In genomic region chr16:68229431-68230175, GRCh38 we compare ENCODE assay signal across 8 cellular contexts. TPM values are rescaled to one million over a fixed set of nuclear protein-coding genes. Genes with fewer than 3 reads are reported as not detected.
DNase-seq lines count a peak whose midpoint lies in the region; ATAC-seq and TF ChIP-seq lines count a peak whose summit lies in the region.

No MANE protein-coding gene starts in this region.

- H3K4me3 Mint-ChIP-seq in T-helper 17 cell, result no peak overlapping the region

- no peaks in the 10 kb centered on the region for H3K9me3 ChIP-seq in T-helper 17 cell (ENCODE audit: control insufficient read depth, low read length, poor library complexity, severe bottlenecking)
- H3K9me3 ChIP-seq in suprapubic skin, result no peaks in the 10 kb centered on the region

- H3K4me1 ChIP-seq in suprapubic skin, result peaks cover 39% of the 10 kb centered on the region

- H3K4me1 Mint-ChIP-seq in T-helper 17 cell, result peaks cover 28% of the 10 kb centered on the region

- H3K27ac ChIP-seq in suprapubic skin, result no peak overlapping the region

- peak overlapping the region; percentile 3 for H3K27ac Mint-ChIP-seq in T-helper 17 cell

- no peaks in the 10 kb centered on the region for H3K27me3 ChIP-seq in suprapubic skin

- TF ChIP-seq EP300 in suprapubic skin (IDR thresholded peaks at IDR 0.05), result no peak

- H3K4me3 ChIP-seq in cardiac fibroblast (replicated peaks in 1 of 2; ENCODE audit: low read depth in 2 of 2, low read length in 2 of 2), result no peak overlapping the region
- H3K4me3 ChIP-seq in suprapubic skin, result no peak overlapping the region

- TF ChIP-seq POLR2A in suprapubic skin (IDR thresholded peaks at IDR 0.05), result no peak

- H3K27me3 Mint-ChIP-seq in T-helper 17 cell, result no peaks in the 10 kb centered on the region

- peaks cover 45% of the 10 kb centered on the region for H3K36me3 ChIP-seq in suprapubic skin

- peak; percentile 5 for DNase-seq in DMS79 treated with DMSO at 0.1 percent for 48 hours (lab: John Stamatoyannopoulos, UW)
- DNase-seq in DMS79 (lab: John Stamatoyannopoulos, UW), result no peak
- DNase-seq in Kasumi-1 (lab: John Stamatoyannopoulos, UW), result peak; percentile 54 to 72
- no peak for DNase-seq in T-helper 17 cell
- peak; percentile 73 to 81 for DNase-seq in cardiac fibroblast (ENCODE audit: low read depth in 2 of 2)
- DNase-seq in left kidney (ENCODE audit: low read depth, low spot score), result peak; percentile 84
- DNase-seq in suprapubic skin (ENCODE audit: low spot score in 2 of 2), result peak in 1 of 2 donors; percentile 64

- H3K36me3 Mint-ChIP-seq in T-helper 17 cell (ENCODE audit: low read depth), result no peaks in the 10 kb centered on the region

- 10% methylated on average over 1 of the region's 4 CpGs for WGBS in suprapubic skin

- TF ChIP-seq CTCF in cardiac fibroblast (IDR thresholded peaks at IDR 0.05; ENCODE audit: low read depth, low read length) (peak; percentile 83), suprapubic skin (IDR thresholded peaks at IDR 0.05) (peak; percentile 79 to 83)

- ATAC-seq in T-helper 17 cell (peak; percentile 52), HG03139 (IDR thresholded peaks at IDR 0.05; ENCODE audit: unreplicated experiment) (no peak)

RNA-seq across cellular contexts. Expression of gene ESRP2, which starts 6.3 kb away (rescaled TPM):
- total RNA-seq in T-helper 17 cell (under 1 TPM; 0.10 to 0.16 TPM), suprapubic skin (100 to 1,000 TPM in 2 of 4 donors, 10 to 100 TPM in 2; 77.0 to 133 (median 99.7) TPM)

RNA-seq across cellular contexts. Expression of gene PLA2G15, which starts 15.6 kb away (rescaled TPM):
- total RNA-seq in T-helper 17 cell, result 1 to 10 TPM; 6.6 to 7.4 TPM
- 10 to 100 TPM; 11.2 to 26.6 (median 23.6) TPM for total RNA-seq in suprapubic skin

RNA-seq across cellular contexts. Expression of gene SLC7A6, which starts 34.7 kb away (rescaled TPM):
- total RNA-seq in T-helper 17 cell (100 to 1,000 TPM; 148 to 171 TPM), suprapubic skin (100 to 1,000 TPM in 1 of 4 donors, 10 to 100 TPM in 3; 31.5 to 167 (median 49.0) TPM)

Comparison
In these comparisons a context has a peak if more than half of its experiments do, and no peak if none do; other contexts are left out.
1. DNase-seq: peak in DMS79 treated with DMSO at 0.1 percent for 48 hours (single experiment), Kasumi-1 (2 of 2), cardiac fibroblast (2 of 2) and left kidney (single experiment); none in DMS79 (single experiment) and T-helper 17 cell (0 of 3).
2. RNA of gene ESRP2, which starts 6.3 kb away (total RNA-seq): 77.0 to 133 TPM in suprapubic skin; 0.10 to 0.16 TPM in T-helper 17 cell; every median in the first group is over 10 times any median in the second.